Comparison of ENCODE assay signal across 14 cellular contexts in genomic region chr2:69701100-69701945, GRCh38.
"Had no signal": no experiment of that assay in that cellular context is flagged by ENCODE, and none has a peak within 500 bp of the region (broad histone marks: within the 10 kb centered on the region; RNA-seq: fewer than 3 reads in every experiment).

No MANE protein-coding gene starts in this region.

- H3K4me3 ChIP-seq: left lung, pancreas, uterus had no signal

- H3K27ac ChIP-seq: left lung, pancreas, uterus had no signal

- FAIRE-seq: pancreas, TTC549 had no signal

- ATAC-seq: activated T-cell treated with anti-CD3 and anti-CD28 coated beads, Interleukin-2, amount 50 U/mL, for 72 hours; left lung; naive thymus-derived CD4-positive, alpha-beta T cell; pancreas; T-helper 17 cell had no signal

- H3K4me1 ChIP-seq: pancreas, uterus had no signal

- DNase-seq: activated CD4-positive, alpha-beta T cell treated with anti-CD3 and anti-CD28 coated beads, Interleukin-2, amount 10 ng/mL, durations not matched to agents 7 days and 5 days; activated CD8-positive, alpha-beta memory T cell treated with anti-CD3 and anti-CD28 coated beads, Interleukin-2, amount 50 U/mL, for 48 hours; activated gamma-delta T cell treated with Interleukin-2 at 50 U/mL for 16 hours; activated T-cell treated with anti-CD3 and anti-CD28 coated beads, Interleukin-2, amount 50 U/mL, for 72 hours; amygdala; cerebellar nuclear complex; effector memory CD4-positive, alpha-beta T cell; left lung; naive thymus-derived CD4-positive, alpha-beta T cell; pancreas; stimulated activated CD4-positive, alpha-beta T cell treated with anti-CD3 and anti-CD28 coated beads, Interleukin-12 subunit alpha, Interleukin-12 subunit beta, amount 100 ng/mL, for 4 hours; T-helper 17 cell; uterus had no signal

- H3K9me3 ChIP-seq: left lung, pancreas, uterus had no signal

- H3K36me3 ChIP-seq: left lung, pancreas, uterus had no signal

- H3K27me3 ChIP-seq: left lung, pancreas, uterus had no signal
